Comparison of ENCODE assay signal across 25 cellular contexts in the genomic region with DNA sequence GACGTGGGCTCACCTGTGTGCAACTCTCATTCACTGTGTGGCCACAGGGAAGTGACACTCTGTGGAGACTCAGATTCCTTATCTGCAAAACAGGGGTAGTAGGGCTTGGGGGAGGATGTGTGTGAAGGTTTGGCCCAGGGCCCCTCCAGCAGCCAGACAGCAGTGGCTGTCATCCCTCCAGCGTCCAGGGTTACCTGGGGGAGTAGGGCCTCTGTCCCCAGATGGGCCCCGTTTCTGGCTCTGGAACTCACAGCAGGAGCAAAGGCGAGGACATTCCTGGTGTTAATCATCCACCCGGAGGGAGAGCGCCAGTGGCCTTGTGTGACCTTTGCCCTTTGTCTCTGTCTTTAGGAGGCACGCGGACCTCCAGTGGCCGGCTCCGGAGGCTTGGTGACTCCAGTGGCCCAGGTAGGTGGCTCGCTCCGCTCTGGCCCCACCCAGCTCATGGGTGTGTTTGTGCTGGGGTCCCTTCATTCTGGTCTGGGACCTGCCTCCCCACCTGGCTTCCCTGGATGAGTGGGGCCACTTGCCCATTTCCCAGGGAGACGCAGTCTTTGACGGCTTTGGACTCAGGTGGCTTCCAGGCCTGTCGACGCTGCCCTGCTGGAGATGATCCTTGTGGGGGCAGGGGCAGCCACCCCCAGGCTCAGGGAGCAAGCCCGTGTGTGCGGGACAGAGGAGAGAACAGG.
DNase-seq lines count a peak whose midpoint lies in the region; ATAC-seq and TF ChIP-seq lines count a peak whose summit lies in the region.
"Had no signal": no experiment of that assay in that cellular context is flagged by ENCODE, and none has a peak within 500 bp of the region (broad histone marks: within the 10 kb centered on the region; RNA-seq: fewer than 3 reads in every experiment).

No MANE protein-coding gene starts in this region.

- ATAC-seq in left colon (peak; percentile 54), HG03378 (IDR thresholded peaks at IDR 0.05; ENCODE audit: unreplicated experiment) (no peak)
- ATAC-seq in activated T-cell treated with anti-CD3 and anti-CD28 coated beads, Interleukin-2, amount 50 U/mL, for 72 hours (replicated peaks in 1 of 2): no peak
- ATAC-seq: activated naive CD8-positive, alpha-beta T cell treated with anti-CD3 and anti-CD28 coated beads, Interleukin-2, amount 50 U/mL, for 24 hours; sciatic nerve; T-helper 17 cell had no signal

- intact Hi-C loops in left colon (cut with DNase I, micrococcal nuclease) (no loop called here), posterior vena cava (cut with DNase I) (no loop called here)

- H3K4me1 Mint-ChIP-seq in activated T-cell treated with anti-CD3 and anti-CD28 coated beads, Interleukin-2, amount 50 U/mL, for 72 hours (ENCODE audit: low read depth): no peaks in the 10 kb centered on the region
- H3K4me1 Mint-ChIP-seq in chondrocyte (ENCODE audit: low read depth): peaks cover 63% of the 10 kb centered on the region
- H3K4me1 Mint-ChIP-seq: CD4-positive, alpha-beta memory T cell; immature natural killer cell had no signal

- DNase-seq in ELF-1 (ENCODE audit: low read depth, low spot score): peak; percentile 69
- DNase-seq in left colon: peak in 1 of 2 donors; percentile 52
- peak; percentile 74 for DNase-seq in posterior vena cava (ENCODE audit: low spot score)
- no peak for DNase-seq in activated T-cell treated with anti-CD3 and anti-CD28 coated beads, Interleukin-2, amount 50 U/mL, for 72 hours
- no peak for DNase-seq in chondrocyte (ENCODE audit: low spot score)
- no peak for DNase-seq in C1 segment of cervical spinal cord (lab: John Stamatoyannopoulos, UW)
- DNase-seq: activated CD8-positive, alpha-beta memory T cell treated with anti-CD3 and anti-CD28 coated beads for 24 hours; activated naive CD8-positive, alpha-beta T cell treated with anti-CD3 and anti-CD28 coated beads, Interleukin-2, amount 50 U/mL, for 24 hours; CD4-positive, alpha-beta memory T cell; head of caudate nucleus; immature natural killer cell; KG1; mesendoderm; NCI-H1048; NCI-H2081; SIG-M5; stimulated activated CD4-positive, alpha-beta T cell treated with anti-CD3 and anti-CD28 coated beads, Interleukin-1b, Interleukin-23, amount 100 ng/mL, for 48 hours; T-helper 17 cell had no signal

- H3K9me3 Mint-ChIP-seq in activated T-cell treated with anti-CD3 and anti-CD28 coated beads, Interleukin-2, amount 50 U/mL, for 72 hours: no peaks in the 10 kb centered on the region
- no peaks in the 10 kb centered on the region for H3K9me3 Mint-ChIP-seq in chondrocyte (ENCODE audit: low read depth)
- H3K9me3 Mint-ChIP-seq: activated naive CD8-positive, alpha-beta T cell treated with anti-CD3 and anti-CD28 coated beads, Interleukin-2, amount 50 U/mL, for 24 hours; activated T-helper 1 cell treated with anti-CD3 and anti-CD28 coated beads, Interleukin-12 subunit alpha, Interleukin-12 subunit beta, Interleukin-2, Interleukin-4 antibody, amounts not matched to agents 30 ng/mL and 10 ng/mL and 1 ng/mL, durations not matched to agents 14 hours and 24 hours and 36 hours; CD4-positive, alpha-beta memory T cell; immature natural killer cell; stimulated activated naive CD8-positive, alpha-beta T cell treated with anti-CD3 and anti-CD28 coated beads, Interleukin-15, Interleukin-2, amounts not matched to agents 100 ng/mL and 50 ng/mL, for 24 hours had no signal

- H3K27ac ChIP-seq in VCaP: peak overlapping the region; percentile 9; the same call in 1 of the 2 replicates
- H3K27ac ChIP-seq: cardiac muscle cell, HL-60 had no signal

- H3K27me3 Mint-ChIP-seq in activated T-cell treated with anti-CD3 and anti-CD28 coated beads, Interleukin-2, amount 50 U/mL, for 72 hours (ENCODE audit: low read depth): no peaks in the 10 kb centered on the region
- H3K27me3 Mint-ChIP-seq in chondrocyte (ENCODE audit: low read depth): no peaks in the 10 kb centered on the region
- H3K27me3 Mint-ChIP-seq: activated naive CD8-positive, alpha-beta T cell treated with anti-CD3 and anti-CD28 coated beads, Interleukin-2, amount 50 U/mL, for 24 hours; stimulated activated naive CD8-positive, alpha-beta T cell treated with anti-CD3 and anti-CD28 coated beads, Interleukin-15, Interleukin-2, amounts not matched to agents 100 ng/mL and 50 ng/mL, for 24 hours; T-helper 17 cell had no signal

- H3K4me3 Mint-ChIP-seq in activated T-cell treated with anti-CD3 and anti-CD28 coated beads, Interleukin-2, amount 50 U/mL, for 72 hours: no peak overlapping the region
- no peak overlapping the region for H3K4me3 Mint-ChIP-seq in chondrocyte (ENCODE audit: unreplicated experiment)
- H3K4me3 Mint-ChIP-seq: activated naive CD8-positive, alpha-beta T cell treated with anti-CD3 and anti-CD28 coated beads, Interleukin-2, amount 50 U/mL, for 24 hours; activated T-helper 1 cell treated with anti-CD3 and anti-CD28 coated beads, Interleukin-12 subunit alpha, Interleukin-12 subunit beta, Interleukin-2, Interleukin-4 antibody, amounts not matched to agents 30 ng/mL and 10 ng/mL and 1 ng/mL, durations not matched to agents 14 hours and 24 hours and 36 hours; CD4-positive, alpha-beta memory T cell; immature natural killer cell; stimulated activated naive CD8-positive, alpha-beta T cell treated with anti-CD3 and anti-CD28 coated beads, Interleukin-15, Interleukin-2, amounts not matched to agents 100 ng/mL and 50 ng/mL, for 24 hours; T-helper 17 cell had no signal

- H3K36me3 Mint-ChIP-seq in activated T-cell treated with anti-CD3 and anti-CD28 coated beads, Interleukin-2, amount 50 U/mL, for 72 hours (ENCODE audit: insufficient read depth in 2 of 2): no peaks in the 10 kb centered on the region
- H3K36me3 Mint-ChIP-seq in chondrocyte (ENCODE audit: low read depth): no peaks in the 10 kb centered on the region
- H3K36me3 Mint-ChIP-seq: CD4-positive, alpha-beta memory T cell; immature natural killer cell had no signal

- no peak overlapping the region for H3K27ac Mint-ChIP-seq in activated T-cell treated with anti-CD3 and anti-CD28 coated beads, Interleukin-2, amount 50 U/mL, for 72 hours
- H3K27ac Mint-ChIP-seq in chondrocyte (ENCODE audit: unreplicated experiment): no peak overlapping the region
- H3K27ac Mint-ChIP-seq: activated naive CD8-positive, alpha-beta T cell treated with anti-CD3 and anti-CD28 coated beads, Interleukin-2, amount 50 U/mL, for 24 hours; activated T-helper 1 cell treated with anti-CD3 and anti-CD28 coated beads, Interleukin-12 subunit alpha, Interleukin-12 subunit beta, Interleukin-2, Interleukin-4 antibody, amounts not matched to agents 30 ng/mL and 10 ng/mL and 1 ng/mL, durations not matched to agents 14 hours and 24 hours and 36 hours; CD4-positive, alpha-beta memory T cell; immature natural killer cell; stimulated activated naive CD8-positive, alpha-beta T cell treated with anti-CD3 and anti-CD28 coated beads, Interleukin-15, Interleukin-2, amounts not matched to agents 100 ng/mL and 50 ng/mL, for 24 hours; T-helper 17 cell had no signal

- no peak for TF ChIP-seq CTCF in VCaP (conservative IDR thresholded peaks at IDR 0.05)
- no peak for TF ChIP-seq CTCF in chondrocyte (IDR thresholded peaks at IDR 0.05)

Comparison
In these comparisons a context has a peak if more than half of its experiments do, and no peak if none do; other contexts are left out.
1. DNase-seq: peak in ELF-1 (single experiment) and posterior vena cava (single experiment); none in activated T-cell treated with anti-CD3 and anti-CD28 coated beads, Interleukin-2, amount 50 U/mL, for 72 hours (0 of 2), chondrocyte (single experiment) and C1 segment of cervical spinal cord (0 of 14).